Comparison of ENCODE assay signal across 29 cellular contexts in the genomic region with DNA sequence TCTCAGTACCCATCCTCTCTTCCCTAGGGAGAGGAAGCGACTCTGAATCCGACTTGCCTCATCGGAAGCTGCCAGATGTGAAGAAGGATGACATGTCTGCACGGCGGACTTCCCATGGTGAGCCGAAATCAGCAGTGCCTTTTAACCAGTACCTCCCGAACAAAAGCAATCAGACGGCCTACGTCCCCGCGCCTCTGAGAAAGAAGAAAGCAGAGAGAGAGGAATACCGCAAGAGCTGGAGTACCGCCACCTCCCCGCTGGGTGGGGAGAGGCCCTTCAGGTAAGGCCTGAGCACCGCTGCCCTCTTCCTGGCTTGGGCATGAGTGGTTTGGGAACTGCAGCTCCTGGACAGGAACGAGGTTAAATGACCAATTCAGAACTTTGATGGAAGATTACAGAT.
"Had no signal": no experiment of that assay in that cellular context is flagged by ENCODE, and none has a peak within 500 bp of the region (broad histone marks: within the 10 kb centered on the region; RNA-seq: fewer than 3 reads in every experiment).

No MANE protein-coding gene starts in this region.

- H3K27ac ChIP-seq: brain microvascular endothelial cell, coronary artery, esophagus muscularis mucosa, foreskin keratinocyte, heart right ventricle, pancreas, prostate gland, stomach, thyroid gland, VCaP had no signal

- H3K36me3 Mint-ChIP-seq: naive thymus-derived CD4-positive, alpha-beta T cell; stimulated activated naive B cell treated with anti-CD40 and anti-IgM and Interleukin-4, amounts not matched to agents 10 μg/mL and 1 μg/mL and 100 μg/mL, for 72 hours had no signal

- H3K9me3 Mint-ChIP-seq: activated T-helper 1 cell treated with anti-CD3 and anti-CD28 coated beads, Interleukin-12 subunit alpha, Interleukin-12 subunit beta, Interleukin-2, Interleukin-4 antibody, amounts not matched to agents 30 ng/mL and 10 ng/mL and 1 ng/mL, durations not matched to agents 14 hours and 24 hours and 36 hours; stimulated activated naive B cell treated with anti-CD40 and anti-IgM and Interleukin-4, amounts not matched to agents 10 μg/mL and 1 μg/mL and 100 μg/mL, for 72 hours had no signal

- H3K4me1 Mint-ChIP-seq: naive thymus-derived CD4-positive, alpha-beta T cell; stimulated activated naive B cell treated with anti-CD40 and anti-IgM and Interleukin-4, amounts not matched to agents 10 μg/mL and 1 μg/mL and 100 μg/mL, for 72 hours had no signal

- H3K36me3 ChIP-seq: brain microvascular endothelial cell, pancreas, prostate gland had no signal

- H3K27ac Mint-ChIP-seq: activated T-helper 1 cell treated with anti-CD3 and anti-CD28 coated beads, Interleukin-12 subunit alpha, Interleukin-12 subunit beta, Interleukin-2, Interleukin-4 antibody, amounts not matched to agents 30 ng/mL and 10 ng/mL and 1 ng/mL, durations not matched to agents 14 hours and 24 hours and 36 hours; naive thymus-derived CD4-positive, alpha-beta T cell; stimulated activated naive B cell treated with anti-CD40 and anti-IgM and Interleukin-4, amounts not matched to agents 10 μg/mL and 1 μg/mL and 100 μg/mL, for 72 hours had no signal

- H3K27me3 ChIP-seq: esophagus muscularis mucosa, heart right ventricle, pancreas, stomach, thyroid gland had no signal

- H3K27me3 Mint-ChIP-seq: stimulated activated naive B cell treated with anti-CD40 and anti-IgM and Interleukin-4, amounts not matched to agents 10 μg/mL and 1 μg/mL and 100 μg/mL, for 72 hours had no signal

- H3K9me3 ChIP-seq: esophagus muscularis mucosa, heart right ventricle, pancreas, prostate gland, stomach, thyroid gland had no signal

- ATAC-seq: activated CD4-positive, CD25-positive, alpha-beta regulatory T cell treated with anti-CD3 and anti-CD28 coated beads, Interleukin-2, amount 50 U/mL, for 24 hours; foreskin keratinocyte; heart right ventricle; naive thymus-derived CD4-positive, alpha-beta T cell; pancreas; stimulated activated naive B cell treated with anti-CD40 and anti-IgM and Interleukin-4, amounts not matched to agents 10 μg/mL and 1 μg/mL and 100 μg/mL, for 72 hours had no signal

- DNase-seq: activated CD4-positive, alpha-beta T cell treated with anti-CD3 and anti-CD28 coated beads for 48 hours; activated CD4-positive, alpha-beta T cell treated with anti-CD3 and anti-CD28 coated beads, Interleukin-2, amount 50 U/mL, for 48 hours; activated CD8-positive, alpha-beta memory T cell treated with anti-CD3 and anti-CD28 coated beads for 24 hours; activated gamma-delta T cell; activated naive CD4-positive, alpha-beta T cell treated with anti-CD3 and anti-CD28 coated beads, Interleukin-2, amount 50 U/mL, for 16 hours; amniotic stem cell; brain microvascular endothelial cell; foreskin keratinocyte; heart right ventricle; kidney; left colon; midbrain; naive thymus-derived CD4-positive, alpha-beta T cell; nucleus accumbens; pancreas; retina; stimulated activated CD4-positive, alpha-beta T cell treated with anti-CD3 and anti-CD28 coated beads, Interleukin-15, amount 100 ng/mL, for 24 hours; stimulated activated CD4-positive, alpha-beta T cell treated with anti-CD3 and anti-CD28 coated beads, Interleukin-2, amount 100 ng/mL, for 24 hours; stimulated activated naive B cell treated with anti-CD40 and anti-IgM and Interleukin-4, amounts not matched to agents 10 μg/mL and 1 μg/mL and 100 μg/mL, for 72 hours; stomach; T-helper 1 cell; T-helper 9 cell; thyroid gland had no signal

- H3K4me1 ChIP-seq: foreskin keratinocyte, pancreas, prostate gland, stomach had no signal

- H3K4me3 Mint-ChIP-seq: activated T-helper 1 cell treated with anti-CD3 and anti-CD28 coated beads, Interleukin-12 subunit alpha, Interleukin-12 subunit beta, Interleukin-2, Interleukin-4 antibody, amounts not matched to agents 30 ng/mL and 10 ng/mL and 1 ng/mL, durations not matched to agents 14 hours and 24 hours and 36 hours; naive thymus-derived CD4-positive, alpha-beta T cell; stimulated activated naive B cell treated with anti-CD40 and anti-IgM and Interleukin-4, amounts not matched to agents 10 μg/mL and 1 μg/mL and 100 μg/mL, for 72 hours had no signal

- H3K4me3 ChIP-seq: coronary artery, esophagus muscularis mucosa, heart right ventricle, pancreas, prostate gland, stomach, thyroid gland had no signal
